Comparison of ENCODE assay signal across 1 cellular context in the genomic region with DNA sequence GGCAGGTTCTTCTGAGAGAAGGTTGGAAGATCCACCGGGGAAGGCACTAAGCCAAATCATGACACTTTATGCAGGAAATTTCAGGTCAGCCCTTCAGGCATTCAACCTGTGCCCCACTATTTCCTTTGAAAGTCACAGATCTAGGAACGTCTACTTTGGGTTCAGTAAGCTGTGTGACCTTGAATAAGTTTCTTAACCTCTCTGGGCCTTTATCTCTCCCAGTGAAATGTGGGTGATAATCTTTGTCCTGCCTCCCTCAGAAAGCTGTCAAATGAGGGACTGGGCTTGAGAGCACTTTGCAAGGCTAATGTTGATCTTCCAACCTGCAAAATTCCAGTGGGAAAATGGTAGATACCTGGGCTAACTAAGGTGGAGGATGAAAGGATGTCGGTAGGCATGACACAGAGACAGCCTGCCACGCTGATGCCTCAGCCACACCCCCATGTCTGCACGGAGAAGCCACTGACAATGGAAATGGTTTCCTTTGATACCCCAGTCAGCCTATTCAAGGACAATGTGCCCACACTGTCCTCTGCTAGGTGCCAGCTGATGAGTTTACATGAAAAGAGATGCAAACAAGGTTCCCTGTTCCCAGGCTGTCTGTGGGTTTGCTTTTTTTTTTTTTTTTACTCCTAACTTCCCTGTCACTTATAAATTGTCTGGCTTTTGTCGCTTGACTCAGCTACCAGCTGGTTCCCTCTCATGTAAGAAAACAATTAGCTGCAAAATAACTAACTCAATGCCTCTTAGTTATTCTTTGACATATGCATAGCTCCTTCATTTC.
TF ChIP-seq lines count a peak whose summit lies in the region.

No MANE protein-coding gene starts in this region.

TF ChIP-seq in K562, 482 proteins besides CTCF, POLR2A, EP300 and RAD21 (continues in another document):
- TF ChIP-seq STAT5A (IDR thresholded peaks at IDR 0.05; ENCODE audit: borderline replicate concordance, low read length) (no peak), NFRKB (IDR thresholded peaks at IDR 0.05; ENCODE audit: low read depth) (no peak), CXXC5 (CRISPR knock-in tag; IDR thresholded peaks at IDR 0.05) (no peak), ILK (tag; IDR thresholded peaks at IDR 0.05; ENCODE audit: borderline replicate concordance, low read depth) (no peak), KDM1A (IDR thresholded peaks at IDR 0.05) (peak; percentile 63 to 86), SOX6 (IDR thresholded peaks at IDR 0.05) (no peak), NFIX (CRISPR knock-in tag; IDR thresholded peaks at IDR 0.05; ENCODE audit: low read depth) (no peak), ZNF239 (CRISPR knock-in tag; IDR thresholded peaks at IDR 0.05) (no peak), SMARCA5 (IDR thresholded peaks at IDR 0.05) (0 out of 2 replicates have a peak, but pooled peaks have one; percentile 60), BCOR (IDR thresholded peaks at IDR 0.05) (peak; percentile 93), TAF15 (IDR thresholded peaks at IDR 0.05; ENCODE audit: low read depth, low read length) (no peak), RBM25 (IDR thresholded peaks at IDR 0.05; ENCODE audit: low read depth, low read length, severe bottlenecking) (peak; percentile 95), SMAD3 (CRISPR knock-in tag; conservative IDR thresholded peaks at IDR 0.05) (no peak), THRAP3 (IDR thresholded peaks at IDR 0.05; ENCODE audit: borderline replicate concordance) (no peak), ZFP36 (IDR thresholded peaks at IDR 0.05; ENCODE audit: low read depth, low read length, partially characterized antibody) (peak; percentile 73), KLF1 (tag; IDR thresholded peaks at IDR 0.05) (no peak), MCM3 (IDR thresholded peaks at IDR 0.05) (no peak), RCOR1 (IDR thresholded peaks at IDR 0.05; ENCODE audit: borderline replicate concordance in 1 of 2, low read depth in 2 of 2, low read length in 2 of 2) (0 out of 4 replicates have a peak, but pooled peaks of 1 of the 2 experiments have one; percentile 29), PRMT5 (CRISPR knock-in tag; IDR thresholded peaks at IDR 0.05) (no peak), HDAC2 (IDR thresholded peaks at IDR 0.05) (peak; percentile 69; the same call in 1 of the 2 replicates), GATA2 (CRISPR knock-in tag; IDR thresholded peaks at IDR 0.05) (no peak), NR1H2 (CRISPR knock-in tag; IDR thresholded peaks at IDR 0.05) (no peak), ZNF133 (CRISPR knock-in tag; IDR thresholded peaks at IDR 0.05) (no peak)
- TF ChIP-seq, protein P1, sequence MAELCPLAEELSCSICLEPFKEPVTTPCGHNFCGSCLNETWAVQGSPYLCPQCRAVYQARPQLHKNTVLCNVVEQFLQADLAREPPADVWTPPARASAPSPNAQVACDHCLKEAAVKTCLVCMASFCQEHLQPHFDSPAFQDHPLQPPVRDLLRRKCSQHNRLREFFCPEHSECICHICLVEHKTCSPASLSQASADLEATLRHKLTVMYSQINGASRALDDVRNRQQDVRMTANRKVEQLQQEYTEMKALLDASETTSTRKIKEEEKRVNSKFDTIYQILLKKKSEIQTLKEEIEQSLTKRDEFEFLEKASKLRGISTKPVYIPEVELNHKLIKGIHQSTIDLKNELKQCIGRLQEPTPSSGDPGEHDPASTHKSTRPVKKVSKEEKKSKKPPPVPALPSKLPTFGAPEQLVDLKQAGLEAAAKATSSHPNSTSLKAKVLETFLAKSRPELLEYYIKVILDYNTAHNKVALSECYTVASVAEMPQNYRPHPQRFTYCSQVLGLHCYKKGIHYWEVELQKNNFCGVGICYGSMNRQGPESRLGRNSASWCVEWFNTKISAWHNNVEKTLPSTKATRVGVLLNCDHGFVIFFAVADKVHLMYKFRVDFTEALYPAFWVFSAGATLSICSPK (IDR thresholded peaks at IDR 0.05; ENCODE audit: borderline replicate concordance), result no peak
- TF ChIP-seq, protein P2, sequence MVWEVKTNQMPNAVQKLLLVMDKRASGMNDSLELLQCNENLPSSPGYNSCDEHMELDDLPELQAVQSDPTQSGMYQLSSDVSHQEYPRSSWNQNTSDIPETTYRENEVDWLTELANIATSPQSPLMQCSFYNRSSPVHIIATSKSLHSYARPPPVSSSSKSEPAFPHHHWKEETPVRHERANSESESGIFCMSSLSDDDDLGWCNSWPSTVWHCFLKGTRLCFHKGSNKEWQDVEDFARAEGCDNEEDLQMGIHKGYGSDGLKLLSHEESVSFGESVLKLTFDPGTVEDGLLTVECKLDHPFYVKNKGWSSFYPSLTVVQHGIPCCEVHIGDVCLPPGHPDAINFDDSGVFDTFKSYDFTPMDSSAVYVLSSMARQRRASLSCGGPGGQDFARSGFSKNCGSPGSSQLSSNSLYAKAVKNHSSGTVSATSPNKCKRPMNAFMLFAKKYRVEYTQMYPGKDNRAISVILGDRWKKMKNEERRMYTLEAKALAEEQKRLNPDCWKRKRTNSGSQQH (CRISPR knock-in tag; IDR thresholded peaks at IDR 0.05), result no peak
- TF ChIP-seq, protein P3, sequence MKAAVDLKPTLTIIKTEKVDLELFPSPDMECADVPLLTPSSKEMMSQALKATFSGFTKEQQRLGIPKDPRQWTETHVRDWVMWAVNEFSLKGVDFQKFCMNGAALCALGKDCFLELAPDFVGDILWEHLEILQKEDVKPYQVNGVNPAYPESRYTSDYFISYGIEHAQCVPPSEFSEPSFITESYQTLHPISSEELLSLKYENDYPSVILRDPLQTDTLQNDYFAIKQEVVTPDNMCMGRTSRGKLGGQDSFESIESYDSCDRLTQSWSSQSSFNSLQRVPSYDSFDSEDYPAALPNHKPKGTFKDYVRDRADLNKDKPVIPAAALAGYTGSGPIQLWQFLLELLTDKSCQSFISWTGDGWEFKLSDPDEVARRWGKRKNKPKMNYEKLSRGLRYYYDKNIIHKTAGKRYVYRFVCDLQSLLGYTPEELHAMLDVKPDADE (conservative IDR thresholded peaks at IDR 0.05; ENCODE audit: control insufficient read depth, low read depth, low read length), result no peak
- TF ChIP-seq, protein P4, sequence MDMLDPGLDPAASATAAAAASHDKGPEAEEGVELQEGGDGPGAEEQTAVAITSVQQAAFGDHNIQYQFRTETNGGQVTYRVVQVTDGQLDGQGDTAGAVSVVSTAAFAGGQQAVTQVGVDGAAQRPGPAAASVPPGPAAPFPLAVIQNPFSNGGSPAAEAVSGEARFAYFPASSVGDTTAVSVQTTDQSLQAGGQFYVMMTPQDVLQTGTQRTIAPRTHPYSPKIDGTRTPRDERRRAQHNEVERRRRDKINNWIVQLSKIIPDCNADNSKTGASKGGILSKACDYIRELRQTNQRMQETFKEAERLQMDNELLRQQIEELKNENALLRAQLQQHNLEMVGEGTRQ (CRISPR knock-in tag; IDR thresholded peaks at IDR 0.05), result no peak
- TF ChIP-seq, protein P5, sequence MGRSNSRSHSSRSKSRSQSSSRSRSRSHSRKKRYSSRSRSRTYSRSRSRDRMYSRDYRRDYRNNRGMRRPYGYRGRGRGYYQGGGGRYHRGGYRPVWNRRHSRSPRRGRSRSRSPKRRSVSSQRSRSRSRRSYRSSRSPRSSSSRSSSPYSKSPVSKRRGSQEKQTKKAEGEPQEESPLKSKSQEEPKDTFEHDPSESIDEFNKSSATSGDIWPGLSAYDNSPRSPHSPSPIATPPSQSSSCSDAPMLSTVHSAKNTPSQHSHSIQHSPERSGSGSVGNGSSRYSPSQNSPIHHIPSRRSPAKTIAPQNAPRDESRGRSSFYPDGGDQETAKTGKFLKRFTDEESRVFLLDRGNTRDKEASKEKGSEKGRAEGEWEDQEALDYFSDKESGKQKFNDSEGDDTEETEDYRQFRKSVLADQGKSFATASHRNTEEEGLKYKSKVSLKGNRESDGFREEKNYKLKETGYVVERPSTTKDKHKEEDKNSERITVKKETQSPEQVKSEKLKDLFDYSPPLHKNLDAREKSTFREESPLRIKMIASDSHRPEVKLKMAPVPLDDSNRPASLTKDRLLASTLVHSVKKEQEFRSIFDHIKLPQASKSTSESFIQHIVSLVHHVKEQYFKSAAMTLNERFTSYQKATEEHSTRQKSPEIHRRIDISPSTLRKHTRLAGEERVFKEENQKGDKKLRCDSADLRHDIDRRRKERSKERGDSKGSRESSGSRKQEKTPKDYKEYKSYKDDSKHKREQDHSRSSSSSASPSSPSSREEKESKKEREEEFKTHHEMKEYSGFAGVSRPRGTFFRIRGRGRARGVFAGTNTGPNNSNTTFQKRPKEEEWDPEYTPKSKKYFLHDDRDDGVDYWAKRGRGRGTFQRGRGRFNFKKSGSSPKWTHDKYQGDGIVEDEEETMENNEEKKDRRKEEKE (IDR thresholded peaks at IDR 0.05; ENCODE audit: borderline replicate concordance in 1 of 2, control insufficient read depth in 1 of 2, low read depth in 2 of 2, low read length in 1 of 2), result no peak
- TF ChIP-seq, protein P6, sequence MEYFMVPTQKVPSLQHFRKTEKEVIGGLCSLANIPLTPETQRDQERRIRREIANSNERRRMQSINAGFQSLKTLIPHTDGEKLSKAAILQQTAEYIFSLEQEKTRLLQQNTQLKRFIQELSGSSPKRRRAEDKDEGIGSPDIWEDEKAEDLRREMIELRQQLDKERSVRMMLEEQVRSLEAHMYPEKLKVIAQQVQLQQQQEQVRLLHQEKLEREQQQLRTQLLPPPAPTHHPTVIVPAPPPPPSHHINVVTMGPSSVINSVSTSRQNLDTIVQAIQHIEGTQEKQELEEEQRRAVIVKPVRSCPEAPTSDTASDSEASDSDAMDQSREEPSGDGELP (CRISPR knock-in tag; IDR thresholded peaks at IDR 0.05; ENCODE audit: borderline replicate concordance), result no peak
- TF ChIP-seq, protein P7, sequence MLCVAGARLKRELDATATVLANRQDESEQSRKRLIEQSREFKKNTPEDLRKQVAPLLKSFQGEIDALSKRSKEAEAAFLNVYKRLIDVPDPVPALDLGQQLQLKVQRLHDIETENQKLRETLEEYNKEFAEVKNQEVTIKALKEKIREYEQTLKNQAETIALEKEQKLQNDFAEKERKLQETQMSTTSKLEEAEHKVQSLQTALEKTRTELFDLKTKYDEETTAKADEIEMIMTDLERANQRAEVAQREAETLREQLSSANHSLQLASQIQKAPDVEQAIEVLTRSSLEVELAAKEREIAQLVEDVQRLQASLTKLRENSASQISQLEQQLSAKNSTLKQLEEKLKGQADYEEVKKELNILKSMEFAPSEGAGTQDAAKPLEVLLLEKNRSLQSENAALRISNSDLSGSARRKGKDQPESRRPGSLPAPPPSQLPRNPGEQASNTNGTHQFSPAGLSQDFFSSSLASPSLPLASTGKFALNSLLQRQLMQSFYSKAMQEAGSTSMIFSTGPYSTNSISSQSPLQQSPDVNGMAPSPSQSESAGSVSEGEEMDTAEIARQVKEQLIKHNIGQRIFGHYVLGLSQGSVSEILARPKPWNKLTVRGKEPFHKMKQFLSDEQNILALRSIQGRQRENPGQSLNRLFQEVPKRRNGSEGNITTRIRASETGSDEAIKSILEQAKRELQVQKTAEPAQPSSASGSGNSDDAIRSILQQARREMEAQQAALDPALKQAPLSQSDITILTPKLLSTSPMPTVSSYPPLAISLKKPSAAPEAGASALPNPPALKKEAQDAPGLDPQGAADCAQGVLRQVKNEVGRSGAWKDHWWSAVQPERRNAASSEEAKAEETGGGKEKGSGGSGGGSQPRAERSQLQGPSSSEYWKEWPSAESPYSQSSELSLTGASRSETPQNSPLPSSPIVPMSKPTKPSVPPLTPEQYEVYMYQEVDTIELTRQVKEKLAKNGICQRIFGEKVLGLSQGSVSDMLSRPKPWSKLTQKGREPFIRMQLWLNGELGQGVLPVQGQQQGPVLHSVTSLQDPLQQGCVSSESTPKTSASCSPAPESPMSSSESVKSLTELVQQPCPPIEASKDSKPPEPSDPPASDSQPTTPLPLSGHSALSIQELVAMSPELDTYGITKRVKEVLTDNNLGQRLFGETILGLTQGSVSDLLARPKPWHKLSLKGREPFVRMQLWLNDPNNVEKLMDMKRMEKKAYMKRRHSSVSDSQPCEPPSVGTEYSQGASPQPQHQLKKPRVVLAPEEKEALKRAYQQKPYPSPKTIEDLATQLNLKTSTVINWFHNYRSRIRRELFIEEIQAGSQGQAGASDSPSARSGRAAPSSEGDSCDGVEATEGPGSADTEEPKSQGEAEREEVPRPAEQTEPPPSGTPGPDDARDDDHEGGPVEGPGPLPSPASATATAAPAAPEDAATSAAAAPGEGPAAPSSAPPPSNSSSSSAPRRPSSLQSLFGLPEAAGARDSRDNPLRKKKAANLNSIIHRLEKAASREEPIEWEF (CRISPR knock-in tag; IDR thresholded peaks at IDR 0.05), result no peak
- TF ChIP-seq, protein P8, sequence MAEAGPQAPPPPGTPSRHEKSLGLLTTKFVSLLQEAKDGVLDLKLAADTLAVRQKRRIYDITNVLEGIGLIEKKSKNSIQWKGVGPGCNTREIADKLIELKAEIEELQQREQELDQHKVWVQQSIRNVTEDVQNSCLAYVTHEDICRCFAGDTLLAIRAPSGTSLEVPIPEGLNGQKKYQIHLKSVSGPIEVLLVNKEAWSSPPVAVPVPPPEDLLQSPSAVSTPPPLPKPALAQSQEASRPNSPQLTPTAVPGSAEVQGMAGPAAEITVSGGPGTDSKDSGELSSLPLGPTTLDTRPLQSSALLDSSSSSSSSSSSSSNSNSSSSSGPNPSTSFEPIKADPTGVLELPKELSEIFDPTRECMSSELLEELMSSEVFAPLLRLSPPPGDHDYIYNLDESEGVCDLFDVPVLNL (CRISPR knock-in tag; IDR thresholded peaks at IDR 0.05; ENCODE audit: low read depth), result no peak
- TF ChIP-seq, protein P9, sequence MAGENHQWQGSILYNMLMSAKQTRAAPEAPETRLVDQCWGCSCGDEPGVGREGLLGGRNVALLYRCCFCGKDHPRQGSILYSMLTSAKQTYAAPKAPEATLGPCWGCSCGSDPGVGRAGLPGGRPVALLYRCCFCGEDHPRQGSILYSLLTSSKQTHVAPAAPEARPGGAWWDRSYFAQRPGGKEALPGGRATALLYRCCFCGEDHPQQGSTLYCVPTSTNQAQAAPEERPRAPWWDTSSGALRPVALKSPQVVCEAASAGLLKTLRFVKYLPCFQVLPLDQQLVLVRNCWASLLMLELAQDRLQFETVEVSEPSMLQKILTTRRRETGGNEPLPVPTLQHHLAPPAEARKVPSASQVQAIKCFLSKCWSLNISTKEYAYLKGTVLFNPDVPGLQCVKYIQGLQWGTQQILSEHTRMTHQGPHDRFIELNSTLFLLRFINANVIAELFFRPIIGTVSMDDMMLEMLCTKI (IDR thresholded peaks at IDR 0.05; ENCODE audit: partially characterized antibody), result no peak
- TF ChIP-seq, protein P10, sequence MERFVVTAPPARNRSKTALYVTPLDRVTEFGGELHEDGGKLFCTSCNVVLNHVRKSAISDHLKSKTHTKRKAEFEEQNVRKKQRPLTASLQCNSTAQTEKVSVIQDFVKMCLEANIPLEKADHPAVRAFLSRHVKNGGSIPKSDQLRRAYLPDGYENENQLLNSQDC (CRISPR knock-in tag; IDR thresholded peaks at IDR 0.05), result no peak
- TF ChIP-seq, protein P11, sequence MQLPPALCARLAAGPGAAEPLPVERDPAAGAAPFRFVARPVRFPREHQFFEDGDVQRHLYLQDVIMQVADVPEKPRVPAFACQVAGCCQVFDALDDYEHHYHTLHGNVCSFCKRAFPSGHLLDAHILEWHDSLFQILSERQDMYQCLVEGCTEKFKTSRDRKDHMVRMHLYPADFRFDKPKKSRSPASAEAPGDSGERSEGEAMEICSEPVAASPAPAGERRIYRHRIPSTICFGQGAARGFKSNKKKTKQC (CRISPR knock-in tag; IDR thresholded peaks at IDR 0.05), result no peak
